ENCODE assay signal across 1 cellular context in genomic region chr5:172453986-172454354, GRCh38.
TF ChIP-seq lines count a peak whose summit lies in the region.

No MANE protein-coding gene starts in this region.

TF ChIP-seq in HEK293, 187 proteins besides CTCF, POLR2A, EP300 and RAD21 (continued from another document):
- TF ChIP-seq PRDM2 (tag by site-specific recombination; IDR thresholded peaks at IDR 0.05; ENCODE audit: borderline replicate concordance), result no peak
- no peak for TF ChIP-seq ZNF830 (tag by site-specific recombination; IDR thresholded peaks at IDR 0.05; ENCODE audit: low read depth)
- TF ChIP-seq SP7 (tag by site-specific recombination; IDR thresholded peaks at IDR 0.05), result no peak
- no peak for TF ChIP-seq BCL11B (tag by site-specific recombination; IDR thresholded peaks at IDR 0.05; ENCODE audit: low read depth)
- TF ChIP-seq ZNF626 (tag by site-specific recombination; IDR thresholded peaks at IDR 0.05), result no peak
- no peak for TF ChIP-seq ZFP41 (tag by site-specific recombination; IDR thresholded peaks at IDR 0.05; ENCODE audit: borderline replicate concordance)
- TF ChIP-seq ZNF600 (tag by site-specific recombination; IDR thresholded peaks at IDR 0.05), result no peak
- TF ChIP-seq ZBTB26 (tag by site-specific recombination; optimal IDR thresholded peaks at IDR 0.05), result peak; percentile 71
- TF ChIP-seq SP3 (tag by site-specific recombination; IDR thresholded peaks at IDR 0.05), result peak; percentile 49
- peak; percentile 56; the same call in 1 of the 2 replicates for TF ChIP-seq PATZ1 (tag by site-specific recombination; IDR thresholded peaks at IDR 0.05)
- TF ChIP-seq SCRT2 (tag by site-specific recombination; IDR thresholded peaks at IDR 0.05), result no peak
- no peak for TF ChIP-seq ZNF311 (tag by site-specific recombination; IDR thresholded peaks at IDR 0.05; ENCODE audit: borderline replicate concordance)
- no peak for TF ChIP-seq ZNF391 (tag by site-specific recombination; IDR thresholded peaks at IDR 0.05; ENCODE audit: borderline replicate concordance, low read depth)
- TF ChIP-seq GLIS2 (tag by site-specific recombination; IDR thresholded peaks at IDR 0.05), result peak; percentile 58
- peak; percentile 7; the same call in 1 of the 2 replicates for TF ChIP-seq SP2 (tag by site-specific recombination; IDR thresholded peaks at IDR 0.05)
- TF ChIP-seq ZNF777 (tag by site-specific recombination; IDR thresholded peaks at IDR 0.05; ENCODE audit: borderline replicate concordance), result peak; percentile 59; the same call in 1 of the 2 replicates
- TF ChIP-seq KLF7 (tag by site-specific recombination; IDR thresholded peaks at IDR 0.05; ENCODE audit: borderline replicate concordance), result no peak
- no peak for TF ChIP-seq PRDM6 (tag by site-specific recombination; IDR thresholded peaks at IDR 0.05)
- TF ChIP-seq KLF10 (tag by site-specific recombination; IDR thresholded peaks at IDR 0.05), result peak; percentile 28; the same call in 1 of the 2 replicates
- no peak for TF ChIP-seq ZFP37 (tag by site-specific recombination; IDR thresholded peaks at IDR 0.05)
- TF ChIP-seq ZSCAN30 (tag by site-specific recombination; IDR thresholded peaks at IDR 0.05), result 0 out of 2 replicates have a peak, but pooled peaks have one; percentile 30
- no peak for TF ChIP-seq BCL11A (tag by site-specific recombination; IDR thresholded peaks at IDR 0.05; ENCODE audit: low read depth)
- TF ChIP-seq ZNF544 (tag by site-specific recombination; IDR thresholded peaks at IDR 0.05), result no peak
- TF ChIP-seq ZNF416 (tag by site-specific recombination; IDR thresholded peaks at IDR 0.05), result no peak
- TF ChIP-seq KLF16 (tag by site-specific recombination; IDR thresholded peaks at IDR 0.05), result no peak
- no peak for TF ChIP-seq ZNF501 (tag by site-specific recombination; IDR thresholded peaks at IDR 0.05)
- TF ChIP-seq ZSCAN18 (tag by site-specific recombination; IDR thresholded peaks at IDR 0.05), result no peak
